Comparison of ENCODE assay signal across 1 cellular context in genomic region chr21:42855143-42855936, GRCh38.
TF ChIP-seq lines count a peak whose summit lies in the region.

No MANE protein-coding gene starts in this region.

TF ChIP-seq in K562, 482 proteins besides CTCF, POLR2A, EP300 and RAD21:
- TF ChIP-seq SAFB (IDR thresholded peaks at IDR 0.05; ENCODE audit: borderline replicate concordance, low read depth, low read length) (no peak), RBFOX2 (IDR thresholded peaks at IDR 0.05; ENCODE audit: low read depth, low read length) (0 out of 2 replicates have a peak, but pooled peaks have one; percentile 29)
